ENCODE assay signal across 26 cellular contexts in the genomic region with DNA sequence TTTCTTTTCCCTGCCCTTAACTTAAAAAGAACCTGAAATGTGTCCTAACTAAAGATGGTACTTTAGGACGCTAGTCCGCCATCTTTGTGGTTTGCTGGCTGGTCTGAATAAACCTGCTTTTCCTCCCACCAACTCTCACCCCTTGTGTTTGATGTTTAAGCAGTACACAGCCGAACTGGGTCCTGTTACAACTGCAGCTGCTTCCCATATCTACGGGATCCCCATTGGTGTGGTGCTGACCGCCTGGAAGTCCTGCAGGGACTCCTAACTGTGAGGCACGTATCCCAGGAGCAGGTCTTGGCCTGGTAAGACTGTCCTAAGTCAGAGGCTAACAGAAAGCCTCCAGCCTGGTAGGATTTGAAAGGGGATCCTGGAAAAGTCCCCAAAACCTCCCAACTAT. TPM values are rescaled to one million over a fixed set of nuclear protein-coding genes. Genes with fewer than 3 reads are reported as not detected.
DNase-seq lines count a peak whose midpoint lies in the region; ATAC-seq, FAIRE-seq and TF ChIP-seq lines count a peak whose summit lies in the region.
"Had no signal": no experiment of that assay in that cellular context is flagged by ENCODE, and none has a peak within 500 bp of the region (broad histone marks: within the 10 kb centered on the region; RNA-seq: fewer than 3 reads in every experiment).

No MANE protein-coding gene starts in this region.

- H3K4me1 ChIP-seq in right atrium auricular region (no peaks in the 10 kb centered on the region), kidney (ENCODE audit: control insufficient read depth in 1 of 2, insufficient read depth in 1 of 2, low read depth in 1 of 2, low read length in 2 of 2) (no peaks in the 10 kb centered on the region)
- H3K4me1 ChIP-seq: Caco-2, SJSA1 had no signal

- intact Hi-C loops in left ventricle myocardium superior (cut with micrococcal nuclease) (no loop called here), kidney (cut with DNase I) (no loop called here)

- H3K27me3 ChIP-seq in right atrium auricular region, result no peaks in the 10 kb centered on the region
- H3K27me3 ChIP-seq: MG63, SJSA1 had no signal

- FAIRE-seq in kidney (lab: Jason Lieb, UNC), result no peak
- FAIRE-seq: GM12891, RCC 7860 had no signal

- H3K36me3 ChIP-seq in right atrium auricular region (no peaks in the 10 kb centered on the region), kidney (ENCODE audit: control insufficient read depth in 1 of 2, insufficient read depth in 2 of 2, low read length in 2 of 2) (no peaks in the 10 kb centered on the region)
- H3K36me3 ChIP-seq: MG63, SJSA1 had no signal

- TF ChIP-seq CTCF in right atrium auricular region (IDR thresholded peaks at IDR 0.05) (no peak), kidney (IDR thresholded peaks at IDR 0.05; ENCODE audit: borderline replicate concordance, extremely low read depth, insufficient read depth) (no peak)

- ATAC-seq in left ventricle myocardium superior, result no peak

- DNase-seq in right atrium auricular region (ENCODE audit: low spot score), result peak; percentile 26
- DNase-seq in left ventricle myocardium superior, result no peak
- DNase-seq in ecto neural progenitor cell (ENCODE audit: low spot score), result peak; percentile 32
- peak; percentile 43 for DNase-seq in mesenteric fat pad (ENCODE audit: low spot score)
- no peak for DNase-seq in kidney
- DNase-seq in stimulated activated CD4-positive, alpha-beta T cell treated with anti-CD3 and anti-CD28 coated beads, Interleukin-4, amount 100 ng/mL, for 4 hours, result no peak
- DNase-seq in stimulated activated naive CD4-positive, alpha-beta T cell (lab: John Stamatoyannopoulos, UW), result no peak
- DNase-seq: Caco-2; CD4-positive, alpha-beta memory T cell; DMS 273 treated with DMSO at 0.1 percent for 48 hours; DMS79 treated with DMSO at 0.1 percent for 48 hours; GOT3; MG63; NCI-H1417; NCI-H1694 treated with DMSO at 0.1 percent for 48 hours; NCI-H2081 treated with DMSO at 0.1 percent for 48 hours; NCI-H2171 treated with DMSO at 0.1 percent for 48 hours; NCI-H446; NCI-H526; OCI-M1 had no signal

- H3K9ac ChIP-seq in kidney (ENCODE audit: low read length in 2 of 2), result no peak overlapping the region

- H3K27ac ChIP-seq in right atrium auricular region, result no peak overlapping the region
- H3K27ac ChIP-seq in kidney (ENCODE audit: low read depth in 2 of 2, low read length in 2 of 2), result no peak overlapping the region
- H3K27ac ChIP-seq: SJSA1 had no signal

- H3K9me3 ChIP-seq in right atrium auricular region (no peaks in the 10 kb centered on the region), kidney (ENCODE audit: control insufficient read depth in 1 of 2, low read length in 2 of 2) (no peaks in the 10 kb centered on the region)
- H3K9me3 ChIP-seq: Caco-2, SJSA1 had no signal

- no peak overlapping the region for H3K4me3 ChIP-seq in right atrium auricular region
- no peak overlapping the region for H3K4me3 ChIP-seq in kidney (ENCODE audit: low read length in 2 of 2)
- H3K4me3 ChIP-seq: MG63, SJSA1 had no signal

RNA-seq across cellular contexts. Expression of gene VSTM2B, which starts 40.9 kb away (rescaled TPM):
- not detected for total RNA-seq in right atrium auricular region
- total RNA-seq in left ventricle myocardium superior, result not detected
- not detected for total RNA-seq in mesenteric fat pad
- total RNA-seq in kidney, result not detected
- not detected for polyA plus RNA-seq in kidney (ENCODE audit: insufficient read depth, low read depth, low replicate concordance)
- total RNA-seq: A673; Caco-2; CD4-positive, alpha-beta memory T cell; LHCN-M2; SJSA1 had no signal
- polyA plus RNA-seq: BJ; CD4-positive, alpha-beta memory T cell had no signal

Comparison
In these comparisons a context has a peak if more than half of its experiments do, and no peak if none do; other contexts are left out.
1. DNase-seq: peak in right atrium auricular region (single experiment), ecto neural progenitor cell (single experiment) and mesenteric fat pad (single experiment); none in left ventricle myocardium superior (single experiment), kidney (single experiment), stimulated activated CD4-positive, alpha-beta T cell treated with anti-CD3 and anti-CD28 coated beads, Interleukin-4, amount 100 ng/mL, for 4 hours (0 of 2) and stimulated activated naive CD4-positive, alpha-beta T cell (0 of 6).